ENCODE assay signal across 9 cellular contexts in the genomic region with DNA sequence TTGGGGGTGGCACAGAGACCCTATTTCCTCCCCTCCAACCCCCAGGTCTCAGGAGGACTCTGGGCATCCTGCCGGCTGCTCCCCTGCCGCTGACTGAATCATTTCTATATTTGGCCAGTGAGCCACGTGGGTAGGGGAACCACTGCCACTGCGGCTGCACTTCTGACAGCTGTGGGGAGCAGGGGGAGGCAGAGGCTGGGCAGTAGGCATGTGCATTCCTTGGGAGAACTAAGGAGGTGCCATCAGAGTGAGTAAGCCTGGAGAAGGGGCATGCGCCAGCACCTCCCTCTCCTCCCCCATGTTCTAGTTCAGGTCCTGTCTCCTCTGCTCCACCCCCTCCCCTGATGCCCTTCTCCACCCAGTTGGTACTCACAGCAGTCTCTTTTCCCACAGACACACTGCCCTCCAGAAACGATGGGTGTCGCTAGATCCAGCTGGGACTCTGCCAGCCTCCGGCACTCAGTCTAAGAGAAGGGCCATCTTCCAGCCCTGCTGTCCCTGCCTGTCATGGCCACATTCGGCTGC. TPM values are rescaled to one million over a fixed set of nuclear protein-coding genes. Genes with fewer than 3 reads are reported as not detected.
DNase-seq lines count a peak whose midpoint lies in the region; ATAC-seq and TF ChIP-seq lines count a peak whose summit lies in the region.
"Had no signal": no experiment of that assay in that cellular context is flagged by ENCODE, and none has a peak within 500 bp of the region (broad histone marks: within the 10 kb centered on the region; RNA-seq: fewer than 3 reads in every experiment).

No MANE protein-coding gene starts in this region.

- H3K4me3 ChIP-seq in H7 (ENCODE audit: insufficient read depth, low read depth, low read length): no peak overlapping the region
- no peak overlapping the region for H3K4me3 ChIP-seq in aorta (ENCODE audit: low read length in 2 of 2)
- H3K4me3 ChIP-seq: right lobe of liver had no signal

- H3K36me3 ChIP-seq in H7 (replicated peaks; ENCODE audit: control insufficient read depth, insufficient read depth, low read length) (no peaks in the 10 kb centered on the region), aorta (ENCODE audit: control insufficient read depth in 1 of 2, insufficient read depth in 2 of 2, low read length in 1 of 2) (no peaks in the 10 kb centered on the region)
- H3K36me3 ChIP-seq: right lobe of liver had no signal

- H3K27me3 ChIP-seq in H7 (ENCODE audit: control insufficient read depth, insufficient read depth, low read length): no peaks in the 10 kb centered on the region; the same call in 1 of the 2 replicates
- H3K27me3 ChIP-seq in aorta (ENCODE audit: control insufficient read depth in 1 of 2, insufficient read depth in 2 of 2, low read length in 1 of 2): no peaks in the 10 kb centered on the region
- H3K27me3 ChIP-seq: right lobe of liver had no signal

- no peak overlapping the region for H3K27ac Mint-ChIP-seq in activated naive CD4-positive, alpha-beta T cell treated with anti-CD3 and anti-CD28 coated beads for 36 hours

- H3K27me3 Mint-ChIP-seq in activated T-cell treated with anti-CD3 and anti-CD28 coated beads, Interleukin-2, amount 50 U/mL, for 4 hours (ENCODE audit: low read depth): peaks cover 8% of the 10 kb centered on the region
- peaks cover 2% of the 10 kb centered on the region for H3K27me3 Mint-ChIP-seq in activated naive CD4-positive, alpha-beta T cell treated with anti-CD3 and anti-CD28 coated beads for 36 hours (ENCODE audit: low read depth)

- CTCF ChIA-PET in activated naive CD4-positive, alpha-beta T cell treated with anti-CD3 and anti-CD28 coated beads for 36 hours (lab: Charles Lee): interaction anchor here (0.6 to 5.9 kb wide), 9 partner anchors 11 to 353 kb away, joined by 3 to 100 read pairs (median 9); a partner anchor contains a TSS

- H3K9me3 ChIP-seq in aorta (ENCODE audit: control insufficient read depth, low read length): no peaks in the 10 kb centered on the region
- H3K9me3 ChIP-seq: right lobe of liver had no signal

- H3K9me3 Mint-ChIP-seq in activated T-cell treated with anti-CD3 and anti-CD28 coated beads, Interleukin-2, amount 50 U/mL, for 4 hours: no peaks in the 10 kb centered on the region
- H3K9me3 Mint-ChIP-seq in activated naive CD4-positive, alpha-beta T cell treated with anti-CD3 and anti-CD28 coated beads for 36 hours: no peaks in the 10 kb centered on the region

- peak overlapping the region in 1 of 2 donors; percentile 94 for H3K27ac ChIP-seq in aorta (ENCODE audit: low read depth in 1 of 2, low read length in 2 of 2)
- H3K27ac ChIP-seq: right lobe of liver had no signal

- DNase-seq in AG09319 (ENCODE audit: extremely low read depth, low read depth) (peak; percentile 22), H7 (peak; percentile 21), left ventricle myocardium superior (peak; percentile 83), aorta (peak; percentile 86 to 91)
- DNase-seq in activated T-cell treated with anti-CD3 and anti-CD28 coated beads, Interleukin-2, amount 50 U/mL, for 4 hours: no peak
- DNase-seq in activated naive CD4-positive, alpha-beta T cell treated with anti-CD3 and anti-CD28 coated beads for 36 hours: no peak

- intact Hi-C loops in left ventricle myocardium superior (cut with micrococcal nuclease): loop anchor here (5.0 kb wide), 1 partner anchor 179 kb away; no protein-coding TSS in a partner anchor
- intact Hi-C loops in aorta (cut with DNase I): loop anchor here (1.0 to 5.0 kb wide), 3 partner anchors 134 to 179 kb away; no protein-coding TSS in a partner anchor
- intact Hi-C loops in activated naive CD4-positive, alpha-beta T cell treated with anti-CD3 and anti-CD28 coated beads for 36 hours (cut with micrococcal nuclease): loop anchor here (5.0 kb wide), 1 partner anchor 299 kb away; no protein-coding TSS in a partner anchor

- TF ChIP-seq CTCF in AG09319 (IDR thresholded peaks at IDR 0.05; ENCODE audit: low read depth, low read length): peak; percentile 20

- no peaks in the 10 kb centered on the region for H3K4me1 Mint-ChIP-seq in activated T-cell treated with anti-CD3 and anti-CD28 coated beads, Interleukin-2, amount 50 U/mL, for 4 hours (ENCODE audit: low read depth)
- no peaks in the 10 kb centered on the region for H3K4me1 Mint-ChIP-seq in activated naive CD4-positive, alpha-beta T cell treated with anti-CD3 and anti-CD28 coated beads for 36 hours (ENCODE audit: low read depth)

- no peak overlapping the region for H3K4me3 Mint-ChIP-seq in activated T-cell treated with anti-CD3 and anti-CD28 coated beads, Interleukin-2, amount 50 U/mL, for 4 hours
- H3K4me3 Mint-ChIP-seq in activated naive CD4-positive, alpha-beta T cell treated with anti-CD3 and anti-CD28 coated beads for 36 hours: no peak overlapping the region

- ATAC-seq in SK-N-SH treated with all-trans-retinoic acid at 6 μM for 48 hours: peak; percentile 89
- peak; percentile 83 for ATAC-seq in left ventricle myocardium superior
- peak; percentile 85 for ATAC-seq in aorta (ENCODE audit: low FRiP score)
- no peak for ATAC-seq in activated T-cell treated with anti-CD3 and anti-CD28 coated beads, Interleukin-2, amount 50 U/mL, for 4 hours
- no peak for ATAC-seq in HG02623 (IDR thresholded peaks at IDR 0.05; ENCODE audit: unreplicated experiment)

- H3K4me1 ChIP-seq in aorta (ENCODE audit: control insufficient read depth in 1 of 2, insufficient read depth in 2 of 2, low read length in 2 of 2): no peaks in the 10 kb centered on the region
- H3K4me1 ChIP-seq: right lobe of liver had no signal

- no peaks in the 10 kb centered on the region for H3K36me3 Mint-ChIP-seq in activated T-cell treated with anti-CD3 and anti-CD28 coated beads, Interleukin-2, amount 50 U/mL, for 4 hours (ENCODE audit: insufficient read depth)
- no peaks in the 10 kb centered on the region for H3K36me3 Mint-ChIP-seq in activated naive CD4-positive, alpha-beta T cell treated with anti-CD3 and anti-CD28 coated beads for 36 hours (ENCODE audit: low read depth)

- 3 to 4% methylated on average over 8 to 9 of the region's 9 CpGs for WGBS in aorta, 2 donors

TF ChIP-seq in SK-N-SH treated with all-trans-retinoic acid at 6 μM for 48 hours, 23 proteins besides CTCF, POLR2A, EP300 and RAD21:
- TF ChIP-seq, protein P1, sequence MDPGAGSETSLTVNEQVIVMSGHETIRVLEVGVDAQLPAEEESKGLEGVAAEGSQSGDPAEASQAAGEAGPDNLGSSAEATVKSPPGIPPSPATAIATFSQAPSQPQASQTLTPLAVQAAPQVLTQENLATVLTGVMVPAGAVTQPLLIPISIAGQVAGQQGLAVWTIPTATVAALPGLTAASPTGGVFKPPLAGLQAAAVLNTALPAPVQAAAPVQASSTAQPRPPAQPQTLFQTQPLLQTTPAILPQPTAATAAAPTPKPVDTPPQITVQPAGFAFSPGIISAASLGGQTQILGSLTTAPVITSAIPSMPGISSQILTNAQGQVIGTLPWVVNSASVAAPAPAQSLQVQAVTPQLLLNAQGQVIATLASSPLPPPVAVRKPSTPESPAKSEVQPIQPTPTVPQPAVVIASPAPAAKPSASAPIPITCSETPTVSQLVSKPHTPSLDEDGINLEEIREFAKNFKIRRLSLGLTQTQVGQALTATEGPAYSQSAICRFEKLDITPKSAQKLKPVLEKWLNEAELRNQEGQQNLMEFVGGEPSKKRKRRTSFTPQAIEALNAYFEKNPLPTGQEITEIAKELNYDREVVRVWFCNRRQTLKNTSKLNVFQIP (CRISPR knock-in tag; IDR thresholded peaks at IDR 0.05; ENCODE audit: borderline replicate concordance, low read depth): no peak
- TF ChIP-seq GLIS3 (CRISPR knock-in tag; IDR thresholded peaks at IDR 0.05) (no peak), ZC3H10 (CRISPR knock-in tag; IDR thresholded peaks at IDR 0.05) (no peak), ZFP30 (CRISPR knock-in tag; IDR thresholded peaks at IDR 0.05) (no peak), CSDC2 (CRISPR knock-in tag; IDR thresholded peaks at IDR 0.05) (no peak), ISL1 (CRISPR knock-in tag; IDR thresholded peaks at IDR 0.05) (no peak), OSR1 (CRISPR knock-in tag; IDR thresholded peaks at IDR 0.05) (no peak), ARNTL (CRISPR knock-in tag; IDR thresholded peaks at IDR 0.05; ENCODE audit: borderline replicate concordance, low read depth) (no peak), RARB (CRISPR knock-in tag; IDR thresholded peaks at IDR 0.05) (no peak), ZNF565 (CRISPR knock-in tag; conservative IDR thresholded peaks at IDR 0.05; ENCODE audit: low read depth) (no peak), SNAI2 (CRISPR knock-in tag; IDR thresholded peaks at IDR 0.05) (no peak)

RNA-seq across cellular contexts. Expression of a gene that starts 12.0 kb away (rescaled TPM):
- 3.1 and 7.4 TPM in 2 replicates for total RNA-seq in H7 (2014; rRNA removed; shearing (Covaris generic))
- total RNA-seq in left ventricle myocardium superior: 21.3 TPM
- 10 to 100 TPM; 20.2 to 22.7 TPM for total RNA-seq in aorta
- polyA plus RNA-seq in aorta: 1 to 10 TPM; 3.3 to 5.9 TPM
- 1 to 10 TPM in 1 of 3 donors, under 1 TPM in 2; 0.37 to 1.2 (median 0.82) TPM for total RNA-seq in activated T-cell treated with anti-CD3 and anti-CD28 coated beads, Interleukin-2, amount 50 U/mL, for 4 hours
- total RNA-seq in activated naive CD4-positive, alpha-beta T cell treated with anti-CD3 and anti-CD28 coated beads for 36 hours: 1 to 10 TPM; 4.5 to 6.5 TPM

RNA-seq across cellular contexts. Expression of a gene that starts 31.1 kb away (rescaled TPM):
- total RNA-seq in H7 (2014; rRNA removed; shearing (Covaris generic)): 164 and 193 TPM in 2 replicates
- total RNA-seq in left ventricle myocardium superior: 24.3 TPM
- 10 to 100 TPM; 43.9 to 47.7 TPM for total RNA-seq in aorta
- polyA plus RNA-seq in aorta: 10 to 100 TPM; 46.9 to 55.7 TPM
- total RNA-seq in activated T-cell treated with anti-CD3 and anti-CD28 coated beads, Interleukin-2, amount 50 U/mL, for 4 hours: 10 to 100 TPM; 82.3 to 85.8 (median 85.6) TPM
- total RNA-seq in activated naive CD4-positive, alpha-beta T cell treated with anti-CD3 and anti-CD28 coated beads for 36 hours: 10 to 100 TPM; 80.3 to 90.6 TPM

RNA-seq across cellular contexts. Expression of a gene that starts 47.5 kb away (rescaled TPM):
- total RNA-seq in H7 (2014; rRNA removed; shearing (Covaris generic)): not detected in 2 replicates
- total RNA-seq in left ventricle myocardium superior (not detected), aorta (not detected)
- polyA plus RNA-seq in aorta: not detected
- total RNA-seq in activated T-cell treated with anti-CD3 and anti-CD28 coated beads, Interleukin-2, amount 50 U/mL, for 4 hours: not detected
- not detected for total RNA-seq in activated naive CD4-positive, alpha-beta T cell treated with anti-CD3 and anti-CD28 coated beads for 36 hours
- total RNA-seq: right lobe of liver had no signal

Comparison
In these comparisons a context has a peak if more than half of its experiments do, and no peak if none do; other contexts are left out.
1. DNase-seq: peak in AG09319 (single experiment), H7 (single experiment), left ventricle myocardium superior (single experiment) and aorta (2 of 2); none in activated T-cell treated with anti-CD3 and anti-CD28 coated beads, Interleukin-2, amount 50 U/mL, for 4 hours (single experiment) and activated naive CD4-positive, alpha-beta T cell treated with anti-CD3 and anti-CD28 coated beads for 36 hours (single experiment).
2. ATAC-seq: peak in SK-N-SH treated with all-trans-retinoic acid at 6 μM for 48 hours (single experiment), left ventricle myocardium superior (single experiment) and aorta (single experiment); none in activated T-cell treated with anti-CD3 and anti-CD28 coated beads, Interleukin-2, amount 50 U/mL, for 4 hours (0 of 2) and HG02623 (single experiment).